2 cellular contexts compared by ENCODE assay signal in genomic region chr7:149468208-149468607, GRCh38.
A peak's percentile ranks its signal among the peaks of the same experiment; 100 is the strongest.
TF ChIP-seq lines count a peak whose summit lies in the region.

No MANE protein-coding gene starts in this region.

TF ChIP-seq in HCT116, 20 proteins besides CTCF, POLR2A, EP300 and RAD21:
- no peak for TF ChIP-seq POLR2AphosphoS5 (IDR thresholded peaks at IDR 0.05; ENCODE audit: low read depth, low read length)
- no peak for TF ChIP-seq TCF7L2 (IDR thresholded peaks at IDR 0.05; ENCODE audit: borderline replicate concordance, extremely low read depth, insufficient read depth, insufficient read length)
- TF ChIP-seq ELF1 (IDR thresholded peaks at IDR 0.05; ENCODE audit: borderline replicate concordance, low read depth), result no peak
- no peak for TF ChIP-seq YY1 (IDR thresholded peaks at IDR 0.05; ENCODE audit: extremely low read depth, insufficient replicate concordance, low read depth, low read length)
- TF ChIP-seq ATF3 (IDR thresholded peaks at IDR 0.05), result no peak
- TF ChIP-seq EGR1 (IDR thresholded peaks at IDR 0.05; ENCODE audit: low read depth), result no peak
- no peak for TF ChIP-seq EZH2 (IDR thresholded peaks at IDR 0.05)
- TF ChIP-seq FOSL1 (IDR thresholded peaks at IDR 0.05; ENCODE audit: low read depth), result no peak
- TF ChIP-seq ZFX (IDR thresholded peaks at IDR 0.05), result no peak
- no peak for TF ChIP-seq SP1 (IDR thresholded peaks at IDR 0.05; ENCODE audit: low read depth)
- TF ChIP-seq EZH2phosphoT487 (IDR thresholded peaks at IDR 0.05; ENCODE audit: borderline replicate concordance), result no peak
- no peak for TF ChIP-seq REST (IDR thresholded peaks at IDR 0.05; ENCODE audit: low read depth)
- no peak for TF ChIP-seq JUND (IDR thresholded peaks at IDR 0.05)
- no peak for TF ChIP-seq MAX (IDR thresholded peaks at IDR 0.05)
- TF ChIP-seq ZNF274 (IDR thresholded peaks at IDR 0.05; ENCODE audit: low read depth, low read length), result no peak
- TF ChIP-seq CBX3 (IDR thresholded peaks at IDR 0.05; ENCODE audit: low read depth), result no peak
- TF ChIP-seq CEBPB (IDR thresholded peaks at IDR 0.05; ENCODE audit: low read depth), result no peak
TF ChIP-seq in HCT116: peak in this region for 0.

TF ChIP-seq in HepG2, 621 proteins besides CTCF, POLR2A, EP300 and RAD21:
- TF ChIP-seq NBN (conservative IDR thresholded peaks at IDR 0.05) (no peak), THRA (CRISPR knock-in tag; IDR thresholded peaks at IDR 0.05; ENCODE audit: borderline replicate concordance) (no peak), ZBTB42 (CRISPR knock-in tag; IDR thresholded peaks at IDR 0.05) (no peak), KMT2B (CRISPR knock-in tag; IDR thresholded peaks at IDR 0.05) (no peak), POLR2AphosphoS5 (IDR thresholded peaks at IDR 0.05; ENCODE audit: low read depth, low read length) (no peak), MAZ (IDR thresholded peaks at IDR 0.05; ENCODE audit: borderline replicate concordance, low read depth, low read length) (no peak), MAZ (CRISPR knock-in tag; IDR thresholded peaks at IDR 0.05; ENCODE audit: low read depth) (no peak), ZNF274 (CRISPR knock-in tag; IDR thresholded peaks at IDR 0.05) (no peak), HHEX (CRISPR knock-in tag; IDR thresholded peaks at IDR 0.05) (no peak), ZNF563 (CRISPR knock-in tag; IDR thresholded peaks at IDR 0.05) (0 out of 2 replicates have a peak, but pooled peaks have one; percentile 43), ZBTB46 (CRISPR knock-in tag; IDR thresholded peaks at IDR 0.05; ENCODE audit: borderline replicate concordance) (no peak), EHMT2 (IDR thresholded peaks at IDR 0.05; ENCODE audit: borderline replicate concordance, low read depth, low read length) (no peak), PBX3 (CRISPR knock-in tag; IDR thresholded peaks at IDR 0.05; ENCODE audit: borderline replicate concordance) (no peak), HNF1B (CRISPR knock-in tag; IDR thresholded peaks at IDR 0.05) (no peak), STAG1 (CRISPR knock-in tag; IDR thresholded peaks at IDR 0.05) (peak; percentile 57)
